ENCODE assay signal across 24 cellular contexts in the genomic region with DNA sequence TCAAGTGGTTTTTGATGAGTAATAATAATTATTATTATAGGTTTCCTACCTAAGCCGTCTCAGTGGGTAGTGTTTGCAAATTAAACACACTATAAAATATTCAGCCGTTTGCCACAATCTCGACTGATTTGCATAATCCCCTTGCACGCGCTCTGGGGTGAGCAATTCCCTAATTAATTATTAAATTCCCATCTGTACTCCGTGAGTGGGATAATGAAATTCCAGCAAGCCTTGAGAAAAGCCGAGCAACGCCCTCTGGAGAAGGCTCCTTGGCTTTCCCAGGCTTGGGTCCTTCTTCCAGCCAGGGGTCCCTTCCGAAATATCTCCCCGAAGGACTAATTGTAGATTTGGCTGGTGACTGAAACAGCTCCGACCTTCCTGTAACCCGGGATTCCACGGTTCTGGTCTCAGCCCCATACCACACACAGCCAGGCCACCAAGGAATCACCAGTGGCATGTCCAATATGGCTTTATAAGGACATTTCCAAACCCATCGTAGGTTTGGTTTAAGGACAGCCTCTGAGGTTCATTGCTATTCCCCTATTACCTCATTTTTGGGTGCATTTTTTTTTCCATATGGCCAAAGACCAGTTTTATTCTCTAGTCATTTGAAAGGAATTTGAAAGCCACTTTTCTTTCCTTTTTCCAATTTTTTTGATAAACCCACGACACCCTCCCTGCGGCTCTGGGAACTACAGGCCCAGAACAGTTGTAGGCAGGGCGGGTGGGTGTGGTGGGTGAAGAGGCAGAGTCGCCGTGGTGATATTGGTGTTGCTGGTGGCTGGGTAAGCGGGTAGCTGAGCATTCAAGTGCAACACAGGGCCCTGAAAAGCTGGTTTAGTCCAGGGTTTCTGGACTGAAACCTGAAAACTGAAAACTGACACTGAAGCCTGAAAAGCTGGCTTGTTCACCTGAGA. TPM values are rescaled to one million over a fixed set of nuclear protein-coding genes. Genes with fewer than 3 reads are reported as not detected.
DNase-seq lines count a peak whose midpoint lies in the region; TF ChIP-seq lines count a peak whose summit lies in the region.
"Had no signal": no experiment of that assay in that cellular context is flagged by ENCODE, and none has a peak within 500 bp of the region (broad histone marks: within the 10 kb centered on the region; RNA-seq: fewer than 3 reads in every experiment).

No MANE protein-coding gene starts in this region.

- H3K79me2 ChIP-seq in neural progenitor cell (ENCODE audit: low read depth) = no peaks in the 10 kb centered on the region

- H3K4me3 ChIP-seq in fibroblast of the aortic adventitia (ENCODE audit: low read depth, low read length) (no peak overlapping the region), neural progenitor cell (no peak overlapping the region), transverse colon (no peak overlapping the region), esophagus muscularis mucosa (no peak overlapping the region)
- H3K4me3 ChIP-seq: A549, BLaER1, SJCRH30 had no signal

- no peaks in the 10 kb centered on the region for H3K36me3 ChIP-seq in neural progenitor cell
- no peaks in the 10 kb centered on the region for H3K36me3 ChIP-seq in transverse colon
- H3K36me3 ChIP-seq in esophagus muscularis mucosa = no peaks in the 10 kb centered on the region
- H3K36me3 ChIP-seq: BLaER1, SJCRH30 had no signal

- no peak for TF ChIP-seq POLR2A in transverse colon (IDR thresholded peaks at IDR 0.05)
- TF ChIP-seq POLR2A in esophagus muscularis mucosa (IDR thresholded peaks at IDR 0.05; ENCODE audit: low read depth) = no peak

- no peak overlapping the region for H3K4me3 Mint-ChIP-seq in neural progenitor cell
- H3K4me3 Mint-ChIP-seq: activated naive CD4-positive, alpha-beta T cell treated with anti-CD3 and anti-CD28 coated beads for 36 hours; activated T-cell treated with anti-CD3 and anti-CD28 coated beads, Interleukin-2, amount 50 U/mL, for 4 hours; memory B cell; stimulated activated naive CD8-positive, alpha-beta T cell treated with anti-CD3 and anti-CD28 coated beads, Interleukin-15, Interleukin-2, amounts not matched to agents 100 ng/mL and 50 ng/mL, for 24 hours; T-cell had no signal

- peaks cover 43% of the 10 kb centered on the region for H3K4me1 Mint-ChIP-seq in neural progenitor cell
- H3K4me1 Mint-ChIP-seq: memory B cell had no signal

- H3K9me3 Mint-ChIP-seq in neural progenitor cell = peaks cover 8% of the 10 kb centered on the region
- H3K9me3 Mint-ChIP-seq: activated naive CD4-positive, alpha-beta T cell treated with anti-CD3 and anti-CD28 coated beads for 36 hours; activated T-cell treated with anti-CD3 and anti-CD28 coated beads, Interleukin-2, amount 50 U/mL, for 4 hours; stimulated activated naive CD8-positive, alpha-beta T cell treated with anti-CD3 and anti-CD28 coated beads, Interleukin-15, Interleukin-2, amounts not matched to agents 100 ng/mL and 50 ng/mL, for 24 hours; T-cell had no signal

- in situ Hi-C loops in transverse colon (cut with MboI; ENCODE audit: low pct_ligation_motif_present in 1 of 4, low pct_unique_long_range_greater_than_20kb in 1 of 4, low sequenced_read_pairs in 3 of 4) = no loop called here

- H3K27ac Mint-ChIP-seq in neural progenitor cell = no peak overlapping the region
- H3K27ac Mint-ChIP-seq: activated naive CD4-positive, alpha-beta T cell treated with anti-CD3 and anti-CD28 coated beads for 36 hours; memory B cell; stimulated activated naive CD8-positive, alpha-beta T cell treated with anti-CD3 and anti-CD28 coated beads, Interleukin-15, Interleukin-2, amounts not matched to agents 100 ng/mL and 50 ng/mL, for 24 hours; T-cell had no signal

- 81 to 87% methylated on average over 16 to 20 of the region's 20 CpGs for WGBS in transverse colon (ENCODE audit: low coverage in 1 of 2), 2 donors
- WGBS in esophagus muscularis mucosa = 80% methylated on average over 20 of the region's 20 CpGs

- H3K9me3 ChIP-seq in neural progenitor cell (ENCODE audit: low read depth) (no peaks in the 10 kb centered on the region), transverse colon (no peaks in the 10 kb centered on the region), esophagus muscularis mucosa (no peaks in the 10 kb centered on the region)
- H3K9me3 ChIP-seq: A549, BLaER1, SJCRH30 had no signal

- no peak for TF ChIP-seq EP300 in transverse colon (IDR thresholded peaks at IDR 0.05; ENCODE audit: low read depth)
- no peak for TF ChIP-seq EP300 in esophagus muscularis mucosa (IDR thresholded peaks at IDR 0.05)

- H3K27me3 Mint-ChIP-seq in neural progenitor cell (ENCODE audit: insufficient read depth, low read depth) = peaks cover 2% of the 10 kb centered on the region
- H3K27me3 Mint-ChIP-seq: stimulated activated naive CD8-positive, alpha-beta T cell treated with anti-CD3 and anti-CD28 coated beads, Interleukin-15, Interleukin-2, amounts not matched to agents 100 ng/mL and 50 ng/mL, for 24 hours had no signal

- no peak overlapping the region for H3K9ac ChIP-seq in neural progenitor cell
- H3K9ac ChIP-seq: BLaER1 had no signal

- TF ChIP-seq CTCF in fibroblast of the aortic adventitia (IDR thresholded peaks at IDR 0.05; ENCODE audit: insufficient read depth, low read length) (no peak), neural progenitor cell (IDR thresholded peaks at IDR 0.05) (no peak), transverse colon (IDR thresholded peaks at IDR 0.05) (no peak), esophagus muscularis mucosa (IDR thresholded peaks at IDR 0.05) (no peak)

- peak; percentile 29 for DNase-seq in AG20443 (ENCODE audit: low spot score)
- peak; percentile 87 to 95 for DNase-seq in NCI-H524 (lab: John Stamatoyannopoulos, UW)
- DNase-seq in fibroblast of the aortic adventitia (ENCODE audit: low read depth) = peak; percentile 3
- peak; percentile 12 for DNase-seq in neural progenitor cell (ENCODE audit: low spot score)
- DNase-seq in transverse colon = no peak
- DNase-seq in germinal center (ENCODE audit: low spot score) = no peak
- no peak for DNase-seq in NCI-H2196 treated with DMSO at 0.1 percent for 48 hours (lab: John Stamatoyannopoulos, UW; ENCODE audit: unreplicated experiment)
- DNase-seq in esophagus muscularis mucosa (ENCODE audit: extremely low spot score) = no peak
- DNase-seq: activated naive CD4-positive, alpha-beta T cell treated with anti-CD3 and anti-CD28 coated beads for 36 hours; activated T-cell treated with anti-CD3 and anti-CD28 coated beads, Interleukin-2, amount 50 U/mL, for 4 hours; COR-L47; kidney glomerular epithelial cell; NCI-H1105; PC-3; retina; SJCRH30; stimulated activated CD4-positive, alpha-beta T cell treated with anti-CD3 and anti-CD28 coated beads, Interleukin-12 subunit alpha, Interleukin-12 subunit beta, amount 100 ng/mL, for 4 hours; T-cell had no signal

- no peak overlapping the region for H3K27ac ChIP-seq in neural progenitor cell
- no peak overlapping the region for H3K27ac ChIP-seq in transverse colon
- H3K27ac ChIP-seq in esophagus muscularis mucosa (replicated peaks in 1 of 4) = no peak overlapping the region
- H3K27ac ChIP-seq: A549, BLaER1, epithelial cell of prostate, SJCRH30 had no signal

- no peak overlapping the region for H3K4me2 ChIP-seq in neural progenitor cell
- H3K4me2 ChIP-seq: A549, BLaER1 had no signal

- no peaks in the 10 kb centered on the region for H3K27me3 ChIP-seq in neural progenitor cell
- H3K27me3 ChIP-seq in transverse colon = no peaks in the 10 kb centered on the region
- no peaks in the 10 kb centered on the region for H3K27me3 ChIP-seq in esophagus muscularis mucosa
- H3K27me3 ChIP-seq: BLaER1, SJCRH30 had no signal

- H4K20me1 ChIP-seq in neural progenitor cell (ENCODE audit: low read depth) = no peaks in the 10 kb centered on the region
- H4K20me1 ChIP-seq: BLaER1 had no signal

- H3F3A ChIP-seq in neural progenitor cell (ENCODE audit: low read depth) = peaks cover 7% of the 10 kb centered on the region

- H2AFZ ChIP-seq in neural progenitor cell (replicated peaks) = no peak overlapping the region

- H3K36me3 Mint-ChIP-seq in neural progenitor cell = peaks cover 5% of the 10 kb centered on the region
- H3K36me3 Mint-ChIP-seq: memory B cell, T-cell had no signal

- H3K4me1 ChIP-seq in neural progenitor cell (peaks cover 24% of the 10 kb centered on the region), transverse colon (no peaks in the 10 kb centered on the region), esophagus muscularis mucosa (peaks cover 0 to 6% (median 0%) of the 10 kb centered on the region in 4 donors)
- H3K4me1 ChIP-seq: A549 had no signal

- intact Hi-C loops in transverse colon (cut with DNase I; ENCODE audit: low total_unique reads) (no loop called here), esophagus muscularis mucosa (cut with DNase I) (no loop called here)

RNA-seq across cellular contexts. Expression of a gene that starts 33.2 kb away (rescaled TPM):
- total RNA-seq in fibroblast of the aortic adventitia (ENCODE audit: low replicate concordance) = 3.1 and 6.1 TPM in 2 replicates
- 41.4 and 85.1 TPM in 2 replicates for total RNA-seq in neural progenitor cell (ENCODE audit: low replicate concordance)
- 10 to 100 TPM in 2 of 4 donors, 1 to 10 TPM in 2; 8.6 to 53.3 (median 20.6) TPM for total RNA-seq in transverse colon
- 100 to 1,000 TPM; 101 to 312 (median 188) TPM for total RNA-seq in esophagus muscularis mucosa
- total RNA-seq: activated CD8-positive, alpha-beta memory T cell treated with anti-CD3 and anti-CD28 coated beads for 36 hours had no signal

Comparison
In these comparisons a context has a peak if more than half of its experiments do, and no peak if none do; other contexts are left out.
1. DNase-seq: peak in AG20443 (single experiment), NCI-H524 (2 of 2), fibroblast of the aortic adventitia (single experiment) and neural progenitor cell (single experiment); none in transverse colon (single experiment), germinal center (single experiment), NCI-H2196 treated with DMSO at 0.1 percent for 48 hours (single experiment) and esophagus muscularis mucosa (single experiment).